Comparison of ENCODE assay signal across 8 cellular contexts in genomic region chr12:12327802-12328201, GRCh38. TPM values are rescaled to one million over a fixed set of nuclear protein-coding genes. Genes with fewer than 3 reads are reported as not detected.
DNase-seq lines count a peak whose midpoint lies in the region; ATAC-seq, FAIRE-seq and TF ChIP-seq lines count a peak whose summit lies in the region.

No MANE protein-coding gene starts in this region.

- no peaks in the 10 kb centered on the region for H3K36me3 Mint-ChIP-seq in astrocyte (ENCODE audit: low read depth, unreplicated experiment)

- peaks cover 9% of the 10 kb centered on the region for H3K4me1 Mint-ChIP-seq in astrocyte (ENCODE audit: low read depth, unreplicated experiment)

- in situ Hi-C loops in GM23248 (cut with MboI), result loop anchor here (10.0 kb wide), 1 partner anchor 743 kb away; no protein-coding TSS in a partner anchor

- H2AFZ ChIP-seq in GM23248 (0 out of 2 replicates have a peak overlapping the region, but pooled peaks have one; percentile 31), astrocyte (ENCODE audit: low read depth, low read length) (no peak overlapping the region)

- H3K27me3 Mint-ChIP-seq in astrocyte (ENCODE audit: low read depth, unreplicated experiment), result no peaks in the 10 kb centered on the region

- ATAC-seq in HG02884 (IDR thresholded peaks at IDR 0.05; ENCODE audit: unreplicated experiment), result no peak
- ATAC-seq in HG03432 (IDR thresholded peaks at IDR 0.05; ENCODE audit: unreplicated experiment), result no peak

- H3K27ac Mint-ChIP-seq in astrocyte (ENCODE audit: unreplicated experiment), result no peak overlapping the region

- no peak overlapping the region for H3K9ac ChIP-seq in GM23248
- H3K9ac ChIP-seq in astrocyte (ENCODE audit: low read length), result no peak overlapping the region

- H3K4me2 ChIP-seq in GM23248 (ENCODE audit: unreplicated experiment) (no peak overlapping the region), astrocyte (ENCODE audit: low read length) (no peak overlapping the region)

- H3K36me3 ChIP-seq in GM23248 (ENCODE audit: low read depth) (no peaks in the 10 kb centered on the region), astrocyte (ENCODE audit: insufficient read depth, low read length) (no peaks in the 10 kb centered on the region)

- DNase-seq in CMK (ENCODE audit: low read depth), result peak; percentile 58
- DNase-seq in GM23248, result peak; percentile 83
- DNase-seq in NCI-H510A (lab: John Stamatoyannopoulos, UW), result peak; percentile 7
- peak; percentile 45 for DNase-seq in astrocyte (ENCODE audit: low read depth)
- peak; percentile 49 for DNase-seq in iPS-NIHi7 (ENCODE audit: extremely low spot score)
- peak; percentile 50 for DNase-seq in stromal cell of bone marrow (ENCODE audit: low read depth)

- H3F3A ChIP-seq in GM23248 (ENCODE audit: insufficient read depth), result no peaks in the 10 kb centered on the region

- no peaks in the 10 kb centered on the region for H3K4me1 ChIP-seq in GM23248 (ENCODE audit: insufficient read depth)
- no peaks in the 10 kb centered on the region for H3K4me1 ChIP-seq in astrocyte (ENCODE audit: insufficient read depth, low read length)

- H3K4me3 Mint-ChIP-seq in astrocyte (ENCODE audit: unreplicated experiment), result no peak overlapping the region

- peak; percentile 84 for FAIRE-seq in astrocyte (lab: Jason Lieb, UNC)

- H3K4me3 ChIP-seq in GM23248, result no peak overlapping the region
- no peak overlapping the region for H3K4me3 ChIP-seq in astrocyte (ENCODE audit: insufficient read depth, low read depth, low read length)

- no peaks in the 10 kb centered on the region for H3K9me2 ChIP-seq in GM23248 (ENCODE audit: insufficient read depth)

- H4K20me1 ChIP-seq in GM23248 (ENCODE audit: insufficient read depth) (no peaks in the 10 kb centered on the region), astrocyte (ENCODE audit: insufficient read depth, low read length) (no peaks in the 10 kb centered on the region)

- no peak overlapping the region for H3K27ac ChIP-seq in GM23248
- H3K27ac ChIP-seq in astrocyte (ENCODE audit: low read depth, low read length), result no peak overlapping the region

- H3K27me3 ChIP-seq in GM23248 (replicated peaks; ENCODE audit: insufficient read depth) (no peaks in the 10 kb centered on the region), astrocyte (ENCODE audit: insufficient read depth, low read length) (no peaks in the 10 kb centered on the region)

- H3K9me3 ChIP-seq in GM23248 (ENCODE audit: low read depth), result no peaks in the 10 kb centered on the region
- H3K9me3 ChIP-seq in astrocyte (ENCODE audit: insufficient read depth, low read depth, low read length), result no peaks in the 10 kb centered on the region

- TF ChIP-seq CTCF in astrocyte (IDR thresholded peaks at IDR 0.05; ENCODE audit: insufficient read depth, low read depth, low read length), result peak; percentile 74

- H3K79me2 ChIP-seq in GM23248 (ENCODE audit: insufficient read depth), result no peaks in the 10 kb centered on the region
- no peaks in the 10 kb centered on the region for H3K79me2 ChIP-seq in astrocyte (ENCODE audit: insufficient read depth, low read length)

- H3K9me3 Mint-ChIP-seq in astrocyte (ENCODE audit: unreplicated experiment), result no peaks in the 10 kb centered on the region

- WGBS in GM23248 (ENCODE audit: low coverage in 1 of 2, low lambda C conversion rate in 2 of 2, missing lambda C conversion rate in 2 of 2), 2 experiments, result 0% methylated on average over 1 of the region's 1 CpG

RNA-seq across cellular contexts. Expression of gene MANSC1, which starts 22.2 kb away (rescaled TPM):
- 2.5 and 12.2 TPM in 2 replicates for total RNA-seq in GM23248 (2014; rRNA removed; shearing (Covaris generic))
- polyA plus RNA-seq in GM23248 (2016; fragmentation: Nextera tagmentation; extraction: Ambion mirVana), result 8.2 and 8.5 TPM in 2 replicates
- total RNA-seq in astrocyte, result 2.5 and 2.9 TPM in 2 replicates

RNA-seq across cellular contexts. Expression of gene BORCS5, which starts 29.1 kb away (rescaled TPM):
- total RNA-seq in GM23248 (2014; rRNA removed; shearing (Covaris generic)), result 4.6 and 7.7 TPM in 2 replicates
- 14.1 and 17.2 TPM in 2 replicates for polyA plus RNA-seq in GM23248 (2016; fragmentation: Nextera tagmentation; extraction: Ambion mirVana)
- 8.1 and 10.4 TPM in 2 replicates for total RNA-seq in astrocyte

Comparison
In these comparisons a context has a peak if more than half of its experiments do, and no peak if none do; other contexts are left out.
1. DNase-seq: peak in every context shown above with its lines; median percentile 83 in GM23248; 58 in CMK; 50 in stromal cell of bone marrow; 49 in iPS-NIHi7; 45 in astrocyte; 7 in NCI-H510A.